2 cellular contexts compared by ENCODE assay signal in genomic region chr10:74548676-74549075, GRCh38.
TF ChIP-seq lines count a peak whose summit lies in the region.

No MANE protein-coding gene starts in this region.

TF ChIP-seq in WTC11, 78 proteins besides CTCF, POLR2A, EP300 and RAD21 (continued from another document):
- no peak for TF ChIP-seq SOX15 (CRISPR knock-in tag; IDR thresholded peaks at IDR 0.05)

TF ChIP-seq in HepG2, 621 proteins besides CTCF, POLR2A, EP300 and RAD21 (continues in another document):
- peak; percentile 69; the same call in 1 of the 2 replicates for TF ChIP-seq ZNF609 (CRISPR knock-in tag; IDR thresholded peaks at IDR 0.05; ENCODE audit: borderline replicate concordance)
- no peak for TF ChIP-seq PBX2 (CRISPR knock-in tag; IDR thresholded peaks at IDR 0.05)
- peak; percentile 51 for TF ChIP-seq ISL2 (CRISPR knock-in tag; IDR thresholded peaks at IDR 0.05)
- peak; percentile 64; the same call in 1 of the 2 replicates for TF ChIP-seq ARID5B (CRISPR knock-in tag; IDR thresholded peaks at IDR 0.05)
- TF ChIP-seq, protein P1, sequence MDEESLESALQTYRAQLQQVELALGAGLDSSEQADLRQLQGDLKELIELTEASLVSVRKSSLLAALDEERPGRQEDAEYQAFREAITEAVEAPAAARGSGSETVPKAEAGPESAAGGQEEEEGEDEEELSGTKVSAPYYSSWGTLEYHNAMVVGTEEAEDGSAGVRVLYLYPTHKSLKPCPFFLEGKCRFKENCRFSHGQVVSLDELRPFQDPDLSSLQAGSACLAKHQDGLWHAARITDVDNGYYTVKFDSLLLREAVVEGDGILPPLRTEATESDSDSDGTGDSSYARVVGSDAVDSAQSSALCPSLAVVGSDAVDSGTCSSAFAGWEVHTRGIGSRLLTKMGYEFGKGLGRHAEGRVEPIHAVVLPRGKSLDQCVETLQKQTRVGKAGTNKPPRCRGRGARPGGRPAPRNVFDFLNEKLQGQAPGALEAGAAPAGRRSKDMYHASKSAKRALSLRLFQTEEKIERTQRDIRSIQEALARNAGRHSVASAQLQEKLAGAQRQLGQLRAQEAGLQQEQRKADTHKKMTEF (CRISPR knock-in tag; IDR thresholded peaks at IDR 0.05) = peak; percentile 22; the same call in 1 of the 2 replicates
- TF ChIP-seq NCOA2 (CRISPR knock-in tag; IDR thresholded peaks at IDR 0.05) = peak; percentile 29; the same call in 1 of the 2 replicates
- no peak for TF ChIP-seq SOX13 (IDR thresholded peaks at IDR 0.05)
- peak in 1 of 2 experiments; percentile 53; a peak in 1 of 4 replicates for TF ChIP-seq SOX13 (CRISPR knock-in tag; conservative IDR thresholded peaks at IDR 0.05 in 1 of 2, IDR thresholded peaks at IDR 0.05 in 1 of 2)
- TF ChIP-seq NCOR1 (IDR thresholded peaks at IDR 0.05; ENCODE audit: borderline replicate concordance, low read length) = 0 out of 2 replicates have a peak, but pooled peaks have one; percentile 8
- TF ChIP-seq, protein P2, sequence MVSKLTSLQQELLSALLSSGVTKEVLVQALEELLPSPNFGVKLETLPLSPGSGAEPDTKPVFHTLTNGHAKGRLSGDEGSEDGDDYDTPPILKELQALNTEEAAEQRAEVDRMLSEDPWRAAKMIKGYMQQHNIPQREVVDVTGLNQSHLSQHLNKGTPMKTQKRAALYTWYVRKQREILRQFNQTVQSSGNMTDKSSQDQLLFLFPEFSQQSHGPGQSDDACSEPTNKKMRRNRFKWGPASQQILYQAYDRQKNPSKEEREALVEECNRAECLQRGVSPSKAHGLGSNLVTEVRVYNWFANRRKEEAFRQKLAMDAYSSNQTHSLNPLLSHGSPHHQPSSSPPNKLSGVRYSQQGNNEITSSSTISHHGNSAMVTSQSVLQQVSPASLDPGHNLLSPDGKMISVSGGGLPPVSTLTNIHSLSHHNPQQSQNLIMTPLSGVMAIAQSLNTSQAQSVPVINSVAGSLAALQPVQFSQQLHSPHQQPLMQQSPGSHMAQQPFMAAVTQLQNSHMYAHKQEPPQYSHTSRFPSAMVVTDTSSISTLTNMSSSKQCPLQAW (CRISPR knock-in tag; IDR thresholded peaks at IDR 0.05) = no peak
- TF ChIP-seq CREM (IDR thresholded peaks at IDR 0.05) = peak; percentile 36
- no peak for TF ChIP-seq CREM (CRISPR knock-in tag; IDR thresholded peaks at IDR 0.05)
- TF ChIP-seq NFIC (IDR thresholded peaks at IDR 0.05; ENCODE audit: low read length) = peak; percentile 64; the same call in 1 of the 2 replicates
- no peak for TF ChIP-seq ONECUT2 (CRISPR knock-in tag; IDR thresholded peaks at IDR 0.05)
- TF ChIP-seq RXRB (CRISPR knock-in tag; IDR thresholded peaks at IDR 0.05; ENCODE audit: borderline replicate concordance) = no peak
- TF ChIP-seq, protein P3, sequence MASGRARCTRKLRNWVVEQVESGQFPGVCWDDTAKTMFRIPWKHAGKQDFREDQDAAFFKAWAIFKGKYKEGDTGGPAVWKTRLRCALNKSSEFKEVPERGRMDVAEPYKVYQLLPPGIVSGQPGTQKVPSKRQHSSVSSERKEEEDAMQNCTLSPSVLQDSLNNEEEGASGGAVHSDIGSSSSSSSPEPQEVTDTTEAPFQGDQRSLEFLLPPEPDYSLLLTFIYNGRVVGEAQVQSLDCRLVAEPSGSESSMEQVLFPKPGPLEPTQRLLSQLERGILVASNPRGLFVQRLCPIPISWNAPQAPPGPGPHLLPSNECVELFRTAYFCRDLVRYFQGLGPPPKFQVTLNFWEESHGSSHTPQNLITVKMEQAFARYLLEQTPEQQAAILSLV (CRISPR knock-in tag; IDR thresholded peaks at IDR 0.05; ENCODE audit: borderline replicate concordance) = no peak
- TF ChIP-seq ZNF691 (CRISPR knock-in tag; IDR thresholded peaks at IDR 0.05; ENCODE audit: borderline replicate concordance, low read depth) = no peak
- TF ChIP-seq FOXP1 (IDR thresholded peaks at IDR 0.05) = no peak
- peak; percentile 51; the same call in 1 of the 2 replicates for TF ChIP-seq FOXP1 (CRISPR knock-in tag; IDR thresholded peaks at IDR 0.05)
- peak; percentile 50 for TF ChIP-seq FOXP4 (CRISPR knock-in tag; IDR thresholded peaks at IDR 0.05)
- peak; percentile 15; the same call in 1 of the 2 replicates for TF ChIP-seq ETV5 (CRISPR knock-in tag; IDR thresholded peaks at IDR 0.05; ENCODE audit: borderline replicate concordance)
- TF ChIP-seq BCL6 (CRISPR knock-in tag; IDR thresholded peaks at IDR 0.05) = peak; percentile 65; the same call in 1 of the 2 replicates
- peak; percentile 97 for TF ChIP-seq ZBTB43 (CRISPR knock-in tag; conservative IDR thresholded peaks at IDR 0.05)
- no peak for TF ChIP-seq PHF8 (CRISPR knock-in tag; IDR thresholded peaks at IDR 0.05)
- TF ChIP-seq PAXIP1 (CRISPR knock-in tag; conservative IDR thresholded peaks at IDR 0.05) = peak; percentile 72
- peak; percentile 30; the same call in 1 of the 2 replicates for TF ChIP-seq ZBTB20 (CRISPR knock-in tag; IDR thresholded peaks at IDR 0.05; ENCODE audit: borderline replicate concordance, low read depth)
- no peak for TF ChIP-seq HOXA3 (CRISPR knock-in tag; IDR thresholded peaks at IDR 0.05)
- TF ChIP-seq ZNF3 (CRISPR knock-in tag; IDR thresholded peaks at IDR 0.05) = no peak
- no peak for TF ChIP-seq CREB1 (IDR thresholded peaks at IDR 0.05)
- TF ChIP-seq CREB1 (CRISPR knock-in tag; IDR thresholded peaks at IDR 0.05) = peak; percentile 44
- peak; percentile 61; the same call in 1 of the 2 replicates for TF ChIP-seq FOXA3 (CRISPR knock-in tag; IDR thresholded peaks at IDR 0.05)
